In the genomic region with DNA sequence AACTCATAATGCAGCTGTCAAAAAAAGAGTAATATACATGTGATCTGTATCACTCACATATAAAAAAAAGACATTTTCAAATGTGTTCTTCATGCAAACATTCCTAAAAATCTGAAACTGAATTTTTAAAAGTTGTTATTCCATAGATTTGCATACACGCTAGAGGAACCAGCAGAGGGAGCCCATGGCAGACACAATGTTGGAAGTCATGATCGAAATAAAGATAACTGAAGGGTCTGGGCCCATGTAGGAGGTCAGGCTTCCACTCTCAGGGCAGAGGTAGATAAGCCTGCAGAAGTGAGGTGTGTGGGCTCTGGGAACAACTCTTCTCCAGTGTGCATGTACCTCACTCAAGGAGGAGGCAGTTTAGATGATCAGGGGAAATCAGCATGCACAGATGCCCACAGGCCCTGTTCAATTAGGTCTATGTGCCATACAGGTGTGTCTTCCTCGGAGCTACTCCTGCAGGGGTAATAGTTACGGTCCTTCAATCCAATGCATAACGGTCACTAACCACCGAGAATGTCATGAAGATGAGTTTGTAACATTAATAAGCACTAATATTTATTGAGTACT, we compare ENCODE assay signal across 8 cellular contexts.
DNase-seq lines count a peak whose midpoint lies in the region; ATAC-seq, FAIRE-seq and TF ChIP-seq lines count a peak whose summit lies in the region.

No MANE protein-coding gene starts in this region.

- H3K9me3 ChIP-seq in K562 (replicated peaks; ENCODE audit: control insufficient read depth, insufficient read depth, low read depth, low read length) (no peaks in the 10 kb centered on the region), keratinocyte (ENCODE audit: control insufficient read depth, low read depth, low read length) (no peaks in the 10 kb centered on the region), upper lobe of left lung (no peaks in the 10 kb centered on the region)
- no peaks in the 10 kb centered on the region for H3K9me3 ChIP-seq in CD8-positive, alpha-beta memory T cell (ENCODE audit: low read length)

- peaks cover 1 to 29% of the 10 kb centered on the region in 2 donors for H3K27me3 Mint-ChIP-seq in CD8-positive, alpha-beta memory T cell

- DNase-seq in DMS79 treated with DMSO at 0.1 percent for 48 hours (lab: John Stamatoyannopoulos, UW) (peak; percentile 21), DMS79 (lab: John Stamatoyannopoulos, UW) (no peak), NCI-H1092 treated with DMSO at 0.1 percent for 48 hours (lab: John Stamatoyannopoulos, UW) (peak; percentile 23), K562 (ENCODE audit: extremely low read depth in 1 of 4, low spot score in 3 of 4) (peak in 3 of 4 experiments; percentile 11 to 66 (median 20)), keratinocyte (ENCODE audit: low read depth, low spot score) (no peak), upper lobe of left lung (peak in 1 of 2 donors; percentile 39)
- DNase-seq in CD8-positive, alpha-beta memory T cell: no peak

- H3K36me3 Mint-ChIP-seq in CD8-positive, alpha-beta memory T cell: peaks cover 0 to 5% (median 0%) of the 10 kb centered on the region in 3 donors

- ATAC-seq in K562: peak; percentile 80
- ATAC-seq in upper lobe of left lung (ENCODE audit: low FRiP score in 2 of 2): peak; percentile 43 to 71
- ATAC-seq in HG02885 (IDR thresholded peaks at IDR 0.05; ENCODE audit: poor library complexity, unreplicated experiment): no peak

- H3K27me3 ChIP-seq in K562 (ENCODE audit: control insufficient read depth in 2 of 2, insufficient read depth in 2 of 2, low read length in 2 of 2): no peaks in the 10 kb centered on the region
- H3K27me3 ChIP-seq in keratinocyte (ENCODE audit: control insufficient read depth, extremely low read depth, insufficient read depth, low read length): no peaks in the 10 kb centered on the region
- no peaks in the 10 kb centered on the region for H3K27me3 ChIP-seq in upper lobe of left lung
- peaks cover 3% of the 10 kb centered on the region for H3K27me3 ChIP-seq in CD8-positive, alpha-beta memory T cell (ENCODE audit: insufficient read depth, low read length, poor library complexity, severe bottlenecking)

- peak; percentile 57 to 67 for TF ChIP-seq RAD21 in K562 (CRISPR knock-in tag; conservative IDR thresholded peaks at IDR 0.05 in 1 of 2, IDR thresholded peaks at IDR 0.05 in 1 of 2)

- WGBS in K562 (ENCODE audit: insufficient coverage, low coverage, missing lambda C conversion rate): under 1% methylated on average over 5 of the region's 6 CpGs
- WGBS in upper lobe of left lung, 2 donors: 57 to 65% methylated on average over 6 of the region's 6 CpGs

- H3K79me2 ChIP-seq in K562 (ENCODE audit: control insufficient read depth, insufficient read depth, low read length): no peaks in the 10 kb centered on the region
- H3K79me2 ChIP-seq in keratinocyte (ENCODE audit: control insufficient read depth, insufficient read depth, low read length): no peaks in the 10 kb centered on the region

- H4K20me1 ChIP-seq in K562 (replicated peaks; ENCODE audit: control insufficient read depth, insufficient read depth, low read length) (no peaks in the 10 kb centered on the region), keratinocyte (ENCODE audit: control insufficient read depth, extremely low read depth, insufficient read depth, low read length) (no peaks in the 10 kb centered on the region)

- POLR2A ChIA-PET in K562 (lab: Yijun Ruan, JAX): interaction anchor here (0.5 kb wide), 1 partner anchor 193 kb away, joined by 4 read pairs; no protein-coding TSS in a partner anchor
- POLR2A ChIA-PET in CD8-positive, alpha-beta memory T cell (lab: Charles Lee): no interaction called here

- H3K4me2 ChIP-seq in K562 (ENCODE audit: insufficient read depth, low read length) (no peak overlapping the region; the same call in 1 of the 2 replicates), keratinocyte (ENCODE audit: control insufficient read depth, extremely low read depth, insufficient read depth, low read depth, low read length) (no peak overlapping the region)

- peak; percentile 67 for FAIRE-seq in K562 (lab: Jason Lieb, UNC)
- FAIRE-seq in keratinocyte (lab: Jason Lieb, UNC): no peak

- H3K9me3 Mint-ChIP-seq in CD8-positive, alpha-beta memory T cell: no peaks in the 10 kb centered on the region

- H3K27ac ChIP-seq in K562 (ENCODE audit: extremely low read depth, low read depth, low read length): no peak overlapping the region
- no peak overlapping the region for H3K27ac ChIP-seq in keratinocyte (ENCODE audit: control insufficient read depth, insufficient read depth, low read length)
- H3K27ac ChIP-seq in upper lobe of left lung: no peak overlapping the region
- H3K27ac ChIP-seq in CD8-positive, alpha-beta memory T cell (ENCODE audit: low read depth, low read length): no peak overlapping the region

- TF ChIP-seq CTCF in K562 (IDR thresholded peaks at IDR 0.05 in 2 of 3, conservative IDR thresholded peaks at IDR 0.05 in 1 of 3; ENCODE audit: insufficient read depth in 2 of 3, low read depth in 1 of 3, low read length in 3 of 3): peak; percentile 46 to 74 (median 64); a peak in 5 of 6 replicates
- peak; percentile 55 to 62 (median 61) for TF ChIP-seq CTCF in keratinocyte (optimal IDR thresholded peaks at IDR 0.05 in 1 of 3, IDR thresholded peaks at IDR 0.05 in 1 of 3, conservative IDR thresholded peaks at IDR 0.05 in 1 of 3; ENCODE audit: extremely low read depth in 1 of 3, insufficient read depth in 2 of 3, low read length in 3 of 3)
- peak in 5 of 6 experiments; percentile 33 to 61 (median 46) for TF ChIP-seq CTCF in upper lobe of left lung (IDR thresholded peaks at IDR 0.05)

- TF ChIP-seq POLR2A in K562 (conservative IDR thresholded peaks at IDR 0.05) (no peak), upper lobe of left lung (IDR thresholded peaks at IDR 0.05) (no peak)

- H2AFZ ChIP-seq in K562 (ENCODE audit: low read depth, low read length) (no peak overlapping the region), keratinocyte (ENCODE audit: control insufficient read depth, low read length) (no peak overlapping the region)

- TF ChIP-seq EP300 in K562 (IDR thresholded peaks at IDR 0.05; ENCODE audit: low read length) (no peak), upper lobe of left lung (IDR thresholded peaks at IDR 0.05) (no peak)

- BruUV-seq in K562 (replicated peaks; lab: Mats Ljungman, UMichigan): no TSS peak

- no peak overlapping the region for H3K4me3 ChIP-seq in K562
- no peak overlapping the region for H3K4me3 ChIP-seq in keratinocyte (ENCODE audit: control insufficient read depth in 2 of 3, extremely low read depth in 1 of 3, insufficient read depth in 2 of 3, low read depth in 1 of 3, low read length in 3 of 3)
- H3K4me3 ChIP-seq in upper lobe of left lung: no peak overlapping the region
- no peak overlapping the region for H3K4me3 ChIP-seq in CD8-positive, alpha-beta memory T cell (ENCODE audit: low read length)

- no peaks in the 10 kb centered on the region for H3K4me1 Mint-ChIP-seq in CD8-positive, alpha-beta memory T cell

- no peak overlapping the region for H3K4me3 Mint-ChIP-seq in CD8-positive, alpha-beta memory T cell

- dilution Hi-C loops in keratinocyte (cut with MboI; ENCODE audit: extremely low pct_ligation_motif_present, low sequenced_read_pairs): loop anchor here (25.0 kb wide), 1 partner anchor 202 kb away; the partner anchor contains the start of gene EPB41L4A

- in situ Hi-C loops in K562 (cut with MboI): loop anchor here (25.0 kb wide), 1 partner anchor 552 kb away; no protein-coding TSS in a partner anchor

- H3K36me3 ChIP-seq in K562 (ENCODE audit: control insufficient read depth, insufficient read depth, low read length): no peaks in the 10 kb centered on the region
- no peaks in the 10 kb centered on the region for H3K36me3 ChIP-seq in keratinocyte (ENCODE audit: control insufficient read depth in 2 of 2, extremely low read depth in 1 of 2, insufficient read depth in 2 of 2, low read length in 2 of 2)
- H3K36me3 ChIP-seq in upper lobe of left lung: no peaks in the 10 kb centered on the region
- H3K36me3 ChIP-seq in CD8-positive, alpha-beta memory T cell (ENCODE audit: insufficient read depth, low read length): no peaks in the 10 kb centered on the region

- no peak overlapping the region for H3K27ac Mint-ChIP-seq in CD8-positive, alpha-beta memory T cell

- H3K9me1 ChIP-seq in K562 (ENCODE audit: control insufficient read depth, insufficient read depth, low read length) (no peaks in the 10 kb centered on the region), keratinocyte (ENCODE audit: control insufficient read depth, extremely low read depth, insufficient read depth, low read length) (no peaks in the 10 kb centered on the region)

- H3K9ac ChIP-seq in K562 (ENCODE audit: insufficient read depth in 1 of 2, low read depth in 2 of 2, low read length in 2 of 2) (no peak overlapping the region), keratinocyte (ENCODE audit: control insufficient read depth, extremely low read depth, insufficient read depth, low read length) (no peak overlapping the region)

- CTCF ChIA-PET in K562 (lab: Yijun Ruan, JAX; ENCODE audit: low intra/inter-chr PET ratio): interaction anchor here (0.6 kb wide), 1 partner anchor 594 kb away, joined by 3 read pairs; no protein-coding TSS in a partner anchor
- CTCF ChIA-PET in CD8-positive, alpha-beta memory T cell (lab: Charles Lee): no interaction called here

- intact Hi-C loops in K562 (cut with micrococcal nuclease): loop anchor here (2.0 kb wide), 1 partner anchor 210 kb away; no protein-coding TSS in a partner anchor

- H3K4me1 ChIP-seq in K562 (replicated peaks in 1 of 2; ENCODE audit: control insufficient read depth in 2 of 2, insufficient read depth in 2 of 2, low read length in 2 of 2) (peaks cover 0 to 6% of the 10 kb centered on the region in 2 experiments; a peak in 3 of 5 replicates), keratinocyte (ENCODE audit: control insufficient read depth, extremely low read depth, insufficient read depth, low read length) (no peaks in the 10 kb centered on the region), upper lobe of left lung (no peaks in the 10 kb centered on the region)
- H3K4me1 ChIP-seq in CD8-positive, alpha-beta memory T cell (ENCODE audit: insufficient read depth, low read length): no peaks in the 10 kb centered on the region

TF ChIP-seq in K562, 482 proteins besides CTCF, POLR2A, EP300 and RAD21 (continues in another document):
- TF ChIP-seq ZNF561 (CRISPR knock-in tag; conservative IDR thresholded peaks at IDR 0.05) (no peak), DEAF1 (CRISPR knock-in tag; IDR thresholded peaks at IDR 0.05) (peak; percentile 31; the same call in 1 of the 2 replicates)

Comparison
In these comparisons a context has a peak if more than half of its experiments do, and no peak if none do; other contexts are left out.
1. DNase-seq: peak in DMS79 treated with DMSO at 0.1 percent for 48 hours (single experiment), NCI-H1092 treated with DMSO at 0.1 percent for 48 hours (single experiment) and K562 (3 of 4); none in DMS79 (single experiment), keratinocyte (single experiment) and CD8-positive, alpha-beta memory T cell (0 of 5).
2. Peak in every context shown above with its lines, with median percentiles within 50 percentile points of each other: CTCF ChIP-seq.